Comparison of ENCODE assay signal across 22 cellular contexts in genomic region chr19:16193466-16193865, GRCh38. TPM values are rescaled to one million over a fixed set of nuclear protein-coding genes. Genes with fewer than 3 reads are reported as not detected.
A peak's percentile ranks its signal among the peaks of the same experiment; 100 is the strongest.
DNase-seq lines count a peak whose midpoint lies in the region; ATAC-seq and TF ChIP-seq lines count a peak whose summit lies in the region.
"Had no signal": no experiment of that assay in that cellular context is flagged by ENCODE, and none has a peak within 500 bp of the region (broad histone marks: within the 10 kb centered on the region; RNA-seq: fewer than 3 reads in every experiment).

No MANE protein-coding gene starts in this region.

- H3K4me3 ChIP-seq in H7 (ENCODE audit: insufficient read depth, low read depth, low read length) (no peak overlapping the region), ascending aorta (no peak overlapping the region)
- no peak overlapping the region for H3K4me3 ChIP-seq in CD8-positive, alpha-beta T cell (ENCODE audit: low read depth, low read length)

- H3K36me3 Mint-ChIP-seq in CD8-positive, alpha-beta T cell, result peaks cover 50% of the 10 kb centered on the region

- intact Hi-C loops in posterior vena cava (cut with DNase I), result no loop called here
- intact Hi-C loops in CD8-positive, alpha-beta T cell (cut with DNase I, micrococcal nuclease), result no loop called here
- intact Hi-C loops in ascending aorta (cut with DNase I), result no loop called here

- H3K27ac Mint-ChIP-seq in CD8-positive, alpha-beta T cell, result no peak overlapping the region
- H3K27ac Mint-ChIP-seq: T-cell had no signal

- peaks cover 18% of the 10 kb centered on the region for H3K4me1 Mint-ChIP-seq in CD8-positive, alpha-beta T cell (ENCODE audit: low read depth)

- no peaks in the 10 kb centered on the region for H3K9me3 ChIP-seq in CD8-positive, alpha-beta T cell (ENCODE audit: low read length)
- no peaks in the 10 kb centered on the region for H3K9me3 ChIP-seq in ascending aorta
- H3K9me3 ChIP-seq: SK-N-SH had no signal

- H3K27ac ChIP-seq in CD8-positive, alpha-beta T cell (ENCODE audit: low read depth, low read length), result no peak overlapping the region
- H3K27ac ChIP-seq in ascending aorta, result no peak overlapping the region

- no peaks in the 10 kb centered on the region for H3K27me3 Mint-ChIP-seq in CD8-positive, alpha-beta T cell (ENCODE audit: low read depth)
- H3K27me3 Mint-ChIP-seq: T-cell had no signal

- H3K27me3 ChIP-seq in H7 (ENCODE audit: control insufficient read depth, insufficient read depth, low read length) (no peaks in the 10 kb centered on the region), ascending aorta (no peaks in the 10 kb centered on the region)
- H3K27me3 ChIP-seq in CD8-positive, alpha-beta T cell (ENCODE audit: insufficient read depth, low read length), result no peaks in the 10 kb centered on the region

- H3K9me3 Mint-ChIP-seq in CD8-positive, alpha-beta T cell, result no peaks in the 10 kb centered on the region
- H3K9me3 Mint-ChIP-seq: T-cell had no signal

- POLR2A ChIA-PET in CD8-positive, alpha-beta T cell (lab: Charles Lee), result interaction anchor here (1.9 kb wide), 1 partner anchor 8 kb away, joined by 10 read pairs; the partner anchor contains the start of gene FAM32A

- peaks cover 21% of the 10 kb centered on the region for H3K36me3 ChIP-seq in H7 (replicated peaks; ENCODE audit: control insufficient read depth, insufficient read depth, low read length)
- peaks cover 29% of the 10 kb centered on the region for H3K36me3 ChIP-seq in CD8-positive, alpha-beta T cell (ENCODE audit: insufficient read depth, low read length)
- H3K36me3 ChIP-seq in ascending aorta, result peaks cover 33 to 45% of the 10 kb centered on the region in 2 donors

- DNase-seq in H7 (peak; percentile 78), NCI-H2107 (lab: John Stamatoyannopoulos, UW) (peak; percentile 46), dedifferentiated amniotic fluid mesenchymal stem cell (ENCODE audit: extremely low spot score) (peak; percentile 6), posterior vena cava (ENCODE audit: low spot score) (peak; percentile 28), ascending aorta (ENCODE audit: low spot score in 2 of 2) (no peak)
- DNase-seq in CD8-positive, alpha-beta T cell, result no peak
- no peak for DNase-seq in activated CD4-positive, alpha-beta T cell treated with anti-CD3 and anti-CD28 coated beads, Interleukin-2, amount 50 U/mL, for 48 hours
- DNase-seq: ACHN, AML-193, Calu3, DND-41, GF-D8, NCI-H1105, NCI-H1694, NCI-H2171, NCI-H446 treated with DMSO at 0.1 percent for 48 hours, NCI-H774, SK-N-SH, T-cell had no signal

- CTCF ChIA-PET in CD8-positive, alpha-beta T cell (lab: Charles Lee), result interaction anchor here (1.8 kb wide), 1 partner anchor 224 kb away, joined by 6 read pairs; no protein-coding TSS in a partner anchor

- peaks cover 15% of the 10 kb centered on the region for H3K4me1 ChIP-seq in CD8-positive, alpha-beta T cell (ENCODE audit: insufficient read depth, low read length)
- H3K4me1 ChIP-seq in ascending aorta, result peaks cover 3 to 7% of the 10 kb centered on the region in 2 donors

- TF ChIP-seq CTCF in CD8-positive, alpha-beta T cell (IDR thresholded peaks at IDR 0.05), result no peak
- TF ChIP-seq CTCF in ascending aorta (IDR thresholded peaks at IDR 0.05), result no peak

- no peak overlapping the region for H3K4me3 Mint-ChIP-seq in CD8-positive, alpha-beta T cell
- H3K4me3 Mint-ChIP-seq: T-cell had no signal

- ATAC-seq in CD8-positive, alpha-beta T cell, result no peak
- ATAC-seq in HG02588 (IDR thresholded peaks at IDR 0.05; ENCODE audit: unreplicated experiment), result no peak
- ATAC-seq: Right ventricle myocardium inferior, T-cell had no signal

RNA-seq across cellular contexts. Expression of gene AP1M1, which starts 4.2 kb away (rescaled TPM):
- 49.3 and 56.3 TPM in 2 replicates for total RNA-seq in H7 (2014; rRNA removed; shearing (Covaris generic))
- total RNA-seq in posterior vena cava, result 10 to 100 TPM; 59.4 to 66.4 TPM
- total RNA-seq in CD8-positive, alpha-beta T cell, result 10 to 100 TPM; 76.2 to 83.4 TPM
- total RNA-seq in ascending aorta, result 162 TPM

RNA-seq across cellular contexts. Expression of gene FAM32A, which starts 8.3 kb away (rescaled TPM):
- total RNA-seq in H7 (2014; rRNA removed; shearing (Covaris generic)), result 91.8 and 96.9 TPM in 2 replicates
- total RNA-seq in posterior vena cava (10 to 100 TPM; 46.4 to 47.8 TPM), ascending aorta (74.4 TPM)
- total RNA-seq in CD8-positive, alpha-beta T cell, result 10 to 100 TPM; 59.7 to 60.4 TPM

RNA-seq across cellular contexts. Expression of gene CIB3, which starts 20.1 kb away (rescaled TPM):
- total RNA-seq in H7 (2014; rRNA removed; shearing (Covaris generic)), result not detected in 2 replicates
- total RNA-seq in posterior vena cava (not detected), ascending aorta (not detected)
- not detected for total RNA-seq in CD8-positive, alpha-beta T cell
- total RNA-seq: Calu3, HT-29, Right ventricle myocardium inferior, T-cell had no signal

RNA-seq across cellular contexts. Expression of gene HSH2D, which starts 50.0 kb away (rescaled TPM):
- total RNA-seq in H7 (2014; rRNA removed; shearing (Covaris generic)), result 0.07 TPM in 1 of 2 replicates, not detected in the other
- total RNA-seq in posterior vena cava (1 to 10 TPM in 1 of 2 donors, under 1 TPM in 1; 0.81 to 1.1 TPM), ascending aorta (not detected)
- 10 to 100 TPM; 35.9 to 37.5 TPM for total RNA-seq in CD8-positive, alpha-beta T cell

Comparison
In these comparisons a context has a peak if more than half of its experiments do, and no peak if none do; other contexts are left out.
1. DNase-seq: peak in H7 (single experiment), NCI-H2107 (single experiment), dedifferentiated amniotic fluid mesenchymal stem cell (single experiment) and posterior vena cava (single experiment); none in CD8-positive, alpha-beta T cell (0 of 7), ascending aorta (0 of 2) and activated CD4-positive, alpha-beta T cell treated with anti-CD3 and anti-CD28 coated beads, Interleukin-2, amount 50 U/mL, for 48 hours (0 of 2).